9 cellular contexts compared by ENCODE assay signal in the genomic region with DNA sequence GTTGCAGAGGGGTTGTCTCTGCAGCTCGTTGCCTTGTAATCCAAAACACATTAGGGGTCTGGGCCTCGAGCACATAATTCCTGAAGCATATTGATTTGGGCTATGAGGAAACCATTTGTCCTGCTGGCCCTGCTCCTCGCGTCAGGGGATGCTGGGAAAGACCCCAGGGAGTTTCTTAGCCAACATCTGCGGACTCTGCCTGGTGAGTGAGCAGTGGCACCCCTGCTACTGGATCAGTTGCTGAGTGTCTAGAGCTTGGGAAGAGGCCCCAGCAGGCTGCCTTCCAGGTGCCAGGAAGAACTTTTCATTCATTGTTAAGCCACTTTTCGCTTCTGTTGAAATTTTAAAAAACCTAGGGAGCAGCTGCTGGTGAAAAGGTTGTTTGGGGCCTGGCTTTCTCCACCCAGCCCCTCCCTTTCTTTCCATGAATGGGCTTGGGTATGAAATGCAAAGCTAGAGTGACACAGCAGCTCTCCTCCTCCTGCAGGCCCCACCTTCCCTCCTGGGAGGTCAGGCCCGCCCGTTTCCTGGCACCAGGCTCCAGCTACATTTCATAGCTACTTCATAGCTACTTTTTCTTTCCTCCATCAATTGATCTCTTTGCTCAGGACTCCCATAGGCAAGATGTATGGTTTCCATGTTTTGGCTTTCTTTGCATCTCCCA. TPM values are rescaled to one million over a fixed set of nuclear protein-coding genes. Genes with fewer than 3 reads are reported as not detected.
DNase-seq lines count a peak whose midpoint lies in the region; ATAC-seq and TF ChIP-seq lines count a peak whose summit lies in the region.
"Had no signal": no experiment of that assay in that cellular context is flagged by ENCODE, and none has a peak within 500 bp of the region (broad histone marks: within the 10 kb centered on the region; RNA-seq: fewer than 3 reads in every experiment).

No MANE protein-coding gene starts in this region.

- ATAC-seq in thoracic aorta (ENCODE audit: insufficient number of reproducible peaks, low FRiP score, low read depth) (peak; percentile 53), HG03039 (IDR thresholded peaks at IDR 0.05; ENCODE audit: unreplicated experiment) (no peak)

- no peak for TF ChIP-seq RAD21 in SK-N-SH (IDR thresholded peaks at IDR 0.05; ENCODE audit: low read length)

- H3K9me3 ChIP-seq in SK-N-SH (no peaks in the 10 kb centered on the region), thoracic aorta (no peaks in the 10 kb centered on the region), testis (no peaks in the 10 kb centered on the region)

- H3K4me3 Mint-ChIP-seq in activated naive CD4-positive, alpha-beta T cell treated with anti-CD3 and anti-CD28 coated beads, Interleukin-2, amount 10 ng/mL, durations not matched to agents 7 days and 5 days: no peak overlapping the region

- intact Hi-C loops in testis (cut with DNase I; ENCODE audit: low total_unique reads): loop anchor here (5.0 kb wide), 1 partner anchor 153 kb away; no protein-coding TSS in a partner anchor

- CTCF ChIA-PET in activated naive CD4-positive, alpha-beta T cell treated with anti-CD3 and anti-CD28 coated beads, Interleukin-2, amount 10 ng/mL, durations not matched to agents 7 days and 5 days (lab: Charles Lee): interaction anchor here (0.6 to 5.6 kb wide), 8 partner anchors 43 to 385 kb away, joined by 3 to 98 read pairs (median 4); no protein-coding TSS in a partner anchor
- CTCF ChIA-PET in SK-N-SH (lab: Yijun Ruan, JAX): interaction anchor here (0.7 to 7.7 kb wide), 6 partner anchors 16 to 160 kb away, joined by 3 to 105 read pairs (median 4); no protein-coding TSS in a partner anchor

- no peak overlapping the region for H3K4me2 ChIP-seq in SK-N-SH

- no peaks in the 10 kb centered on the region for H3K9me3 Mint-ChIP-seq in activated naive CD4-positive, alpha-beta T cell treated with anti-CD3 and anti-CD28 coated beads, Interleukin-2, amount 10 ng/mL, durations not matched to agents 7 days and 5 days

- no peak overlapping the region for H3K27ac ChIP-seq in SK-N-SH (ENCODE audit: low read depth in 2 of 2, low read length in 1 of 2)
- peak overlapping the region; percentile 47 to 50 for H3K27ac ChIP-seq in thoracic aorta
- no peak overlapping the region for H3K27ac ChIP-seq in testis

- H3K4me1 ChIP-seq in SK-N-SH (ENCODE audit: control insufficient read depth in 1 of 2, insufficient read depth in 2 of 2, low read depth in 1 of 2, low read length in 1 of 2): peaks cover 5 to 11% of the 10 kb centered on the region in 2 experiments; a peak in 2 of 4 replicates
- H3K4me1 ChIP-seq in thoracic aorta (ENCODE audit: control insufficient read depth in 1 of 2, low read depth in 2 of 2): peaks cover 8 to 26% of the 10 kb centered on the region in 2 donors
- H3K4me1 ChIP-seq in testis: peaks cover 3% of the 10 kb centered on the region

- H3K4me3 ChIP-seq in SK-N-SH (ENCODE audit: low read depth in 2 of 2, low read length in 1 of 2) (no peak overlapping the region), fibroblast of pulmonary artery (replicated peaks; ENCODE audit: low read depth, low read length) (no peak overlapping the region), thoracic aorta (no peak overlapping the region), testis (no peak overlapping the region)

- no peak overlapping the region for H2AFZ ChIP-seq in SK-N-SH (ENCODE audit: low read depth)

- no peaks in the 10 kb centered on the region for H3K27me3 Mint-ChIP-seq in activated naive CD4-positive, alpha-beta T cell treated with anti-CD3 and anti-CD28 coated beads, Interleukin-2, amount 10 ng/mL, durations not matched to agents 7 days and 5 days

- TF ChIP-seq EP300 in SK-N-SH (IDR thresholded peaks at IDR 0.05; ENCODE audit: borderline replicate concordance in 1 of 2, low read depth in 1 of 2, low read length in 1 of 2): no peak

- H3K27me3 ChIP-seq in SK-N-SH (ENCODE audit: insufficient read depth): no peaks in the 10 kb centered on the region
- no peaks in the 10 kb centered on the region for H3K27me3 ChIP-seq in thoracic aorta (replicated peaks; ENCODE audit: insufficient read depth)
- H3K27me3 ChIP-seq in testis: no peaks in the 10 kb centered on the region

- H3K36me3 ChIP-seq in SK-N-SH (replicated peaks in 1 of 2; ENCODE audit: control insufficient read depth in 1 of 2, insufficient read depth in 2 of 2, low read length in 1 of 2): peaks cover 34 to 39% of the 10 kb centered on the region in 2 experiments
- peaks cover 47% of the 10 kb centered on the region for H3K36me3 ChIP-seq in thoracic aorta
- no peaks in the 10 kb centered on the region for H3K36me3 ChIP-seq in testis (ENCODE audit: low read depth, missing control alignments)

- 90% methylated on average over 8 of the region's 8 CpGs for WGBS in SK-N-SH (ENCODE audit: low lambda C conversion rate)
- WGBS in testis, 2 donors: 73 to 82% methylated on average over 7 to 8 of the region's 8 CpGs

- DNase-seq in activated naive CD4-positive, alpha-beta T cell treated with anti-CD3 and anti-CD28 coated beads, Interleukin-2, amount 10 ng/mL, durations not matched to agents 7 days and 5 days: peak; percentile 51
- DNase-seq in activated naive CD4-positive, alpha-beta T cell (lab: John Stamatoyannopoulos, UW): no peak
- DNase-seq in SK-N-SH (no peak), fibroblast of pulmonary artery (ENCODE audit: low read depth) (peak; percentile 77), thoracic aorta (ENCODE audit: low spot score) (no peak), testis (no peak), NCI-H1092 (lab: John Stamatoyannopoulos, UW) (no peak)

- no peak for TF ChIP-seq CTCF in SK-N-SH (IDR thresholded peaks at IDR 0.05)
- no peak for TF ChIP-seq CTCF in fibroblast of pulmonary artery (IDR thresholded peaks at IDR 0.05; ENCODE audit: low read length, missing control alignments)
- no peak for TF ChIP-seq CTCF in thoracic aorta (IDR thresholded peaks at IDR 0.05)
- no peak for TF ChIP-seq CTCF in testis (IDR thresholded peaks at IDR 0.05)

- H3K79me2 ChIP-seq in SK-N-SH (ENCODE audit: insufficient read depth): no peaks in the 10 kb centered on the region

- H3K9ac ChIP-seq in SK-N-SH: no peak overlapping the region

- H3K9me2 ChIP-seq in SK-N-SH: no peaks in the 10 kb centered on the region

- peaks cover 68% of the 10 kb centered on the region for H3K36me3 Mint-ChIP-seq in activated naive CD4-positive, alpha-beta T cell treated with anti-CD3 and anti-CD28 coated beads, Interleukin-2, amount 10 ng/mL, durations not matched to agents 7 days and 5 days

- H3K27ac Mint-ChIP-seq in activated naive CD4-positive, alpha-beta T cell treated with anti-CD3 and anti-CD28 coated beads, Interleukin-2, amount 10 ng/mL, durations not matched to agents 7 days and 5 days: peak overlapping the region; percentile 75

- no peak for TF ChIP-seq POLR2A in testis (IDR thresholded peaks at IDR 0.05)

- no peaks in the 10 kb centered on the region for H4K20me1 ChIP-seq in SK-N-SH (ENCODE audit: insufficient read depth)

- H3K4me1 Mint-ChIP-seq in activated naive CD4-positive, alpha-beta T cell treated with anti-CD3 and anti-CD28 coated beads, Interleukin-2, amount 10 ng/mL, durations not matched to agents 7 days and 5 days: peaks cover 35% of the 10 kb centered on the region

- H3F3A ChIP-seq in SK-N-SH (replicated peaks; ENCODE audit: insufficient read depth): peaks cover 14% of the 10 kb centered on the region

- POLR2A ChIA-PET in SK-N-SH (lab: Yijun Ruan, JAX): interaction anchor here (1.0 kb wide), 1 partner anchor 17 kb away, joined by 3 read pairs; no protein-coding TSS in a partner anchor

TF ChIP-seq in SK-N-SH, 30 proteins besides CTCF, POLR2A, EP300 and RAD21:
- TF ChIP-seq PBX3 (IDR thresholded peaks at IDR 0.05) (peak; percentile 38; the same call in 1 of the 2 replicates), EZH2phosphoT487 (IDR thresholded peaks at IDR 0.05; ENCODE audit: borderline replicate concordance, low read depth) (no peak)
TF ChIP-seq in SK-N-SH: peak in this region for 1.

RNA-seq across cellular contexts. Expression of gene TACR2, which starts 26.8 kb away (rescaled TPM):
- 0.02 and 0.05 TPM in 2 replicates for polyA plus RNA-seq in SK-N-SH (2012; rRNA removed)
- polyA plus RNA-seq in SK-N-SH (2012; cell fraction: cytosol; rRNA removed): 0.03 TPM in 1 of 2 replicates, not detected in the other
- not detected in 2 replicates for polyA plus RNA-seq in SK-N-SH (2012; cell fraction: nucleus; rRNA removed)
- total RNA-seq in thoracic aorta: under 1 TPM in 1 of 2 donors, not detected in 1; 0.27 TPM
- total RNA-seq in testis: under 1 TPM; 0.74 to 0.87 TPM
- 0.91 TPM for polyA plus RNA-seq in testis (ENCODE audit: insufficient read depth, low read depth, low replicate concordance)
- total RNA-seq: T-helper 1 cell treated with Interleukin-12 subunit alpha and Interleukin-12 subunit beta and Interleukin-4 antibody, amounts not matched to agents 30 ng/mL and 1 ng/mL, for 36 hours had no signal

Comparison
In these comparisons a context has a peak if more than half of its experiments do, and no peak if none do; other contexts are left out.
1. DNase-seq: peak in activated naive CD4-positive, alpha-beta T cell treated with anti-CD3 and anti-CD28 coated beads, Interleukin-2, amount 10 ng/mL, durations not matched to agents 7 days and 5 days (single experiment) and fibroblast of pulmonary artery (single experiment); none in activated naive CD4-positive, alpha-beta T cell (0 of 4), SK-N-SH (single experiment), thoracic aorta (single experiment), testis (single experiment) and NCI-H1092 (single experiment).
2. H3K27ac ChIP-seq: peak in thoracic aorta (2 of 2); none in SK-N-SH (0 of 2) and testis (0 of 2).